8 cellular contexts compared by ENCODE assay signal in genomic region chr5:140175367-140176027, GRCh38. TPM values are rescaled to one million over a fixed set of nuclear protein-coding genes. Genes with fewer than 3 reads are reported as not detected.
DNase-seq lines count a peak whose midpoint lies in the region; ATAC-seq, FAIRE-seq and TF ChIP-seq lines count a peak whose summit lies in the region.

No MANE protein-coding gene starts in this region.

- POLR2A ChIA-PET in BJ (lab: Charles Lee) = interaction anchor here (0.5 kb wide), 1 partner anchor 203 kb away, joined by 5 read pairs; no protein-coding TSS in a partner anchor

- ATAC-seq in HG03354 (IDR thresholded peaks at IDR 0.05; ENCODE audit: poor library complexity, severe bottlenecking, unreplicated experiment) = peak; percentile 62

- TF ChIP-seq CTCF in BJ (IDR thresholded peaks at IDR 0.05; ENCODE audit: insufficient read depth, low read depth, low read length) = peak; percentile 38; the same call in 1 of the 2 replicates

- no peaks in the 10 kb centered on the region for H3K36me3 ChIP-seq in BJ (ENCODE audit: control insufficient read depth, insufficient read depth, low read length)
- no peaks in the 10 kb centered on the region for H3K36me3 ChIP-seq in NT2/D1 (ENCODE audit: insufficient read depth, insufficient read length, low read length)
- no peaks in the 10 kb centered on the region for H3K36me3 ChIP-seq in esophagus (ENCODE audit: control insufficient read depth in 2 of 2, insufficient read depth in 2 of 2, low read length in 1 of 2)
- H3K36me3 ChIP-seq in muscle layer of colon (ENCODE audit: insufficient read depth, low read length) = no peaks in the 10 kb centered on the region

- H3K9ac ChIP-seq in NT2/D1 (ENCODE audit: insufficient read length, low read depth) (peak overlapping the region; percentile 90), muscle layer of colon (ENCODE audit: low read length) (peak overlapping the region; percentile 87)

- WGBS in esophagus, 2 donors = 0% methylated on average over 31 to 58 of the region's 58 CpGs

- H3K27me3 ChIP-seq in BJ (ENCODE audit: control insufficient read depth, insufficient read depth, low read length) (no peaks in the 10 kb centered on the region), NT2/D1 (ENCODE audit: insufficient read depth, insufficient read length) (peaks cover 6% of the 10 kb centered on the region), esophagus (ENCODE audit: control insufficient read depth in 1 of 2, insufficient read depth in 2 of 2, low read length in 2 of 2) (no peaks in the 10 kb centered on the region), muscle layer of colon (ENCODE audit: control insufficient read depth in 1 of 2, insufficient read depth in 2 of 2, low read length in 2 of 2) (no peaks in the 10 kb centered on the region)

- H3K4me1 ChIP-seq in NT2/D1 (ENCODE audit: insufficient read depth, insufficient read length) (peaks cover 2% of the 10 kb centered on the region), esophagus (ENCODE audit: control insufficient read depth in 2 of 2, insufficient read depth in 2 of 2, low read length in 1 of 2) (no peaks in the 10 kb centered on the region), muscle layer of colon (ENCODE audit: insufficient read depth, low read length) (peaks cover 31% of the 10 kb centered on the region)

- DNase-seq in BJ (ENCODE audit: low read depth) (no peak), GM19239 (ENCODE audit: insufficient read length, low spot score) (peak; percentile 36), NT2/D1 (ENCODE audit: low read depth, low spot score) (peak; percentile 20)
- DNase-seq in activated T-cell treated with anti-CD3 and anti-CD28 coated beads, Interleukin-2, amount 50 U/mL, for 1 hour = peak; percentile 71
- peak; percentile 29 to 50 for DNase-seq in stimulated activated CD8-positive, alpha-beta memory T cell treated with anti-CD3 and anti-CD28 coated beads, Interleukin-7, amount 100 ng/mL, for 4 hours (ENCODE audit: low read depth in 2 of 2)

- H3K27ac ChIP-seq in esophagus (ENCODE audit: low read depth in 2 of 2, low read length in 1 of 2) (peak overlapping the region; percentile 87 to 94), muscle layer of colon (ENCODE audit: low read depth, low read length) (peak overlapping the region; percentile 93)

- H3K9me3 ChIP-seq in NT2/D1 (ENCODE audit: insufficient read depth, low read length) (no peaks in the 10 kb centered on the region), esophagus (ENCODE audit: control insufficient read depth in 2 of 2, insufficient read depth in 1 of 2, low read depth in 1 of 2, low read length in 1 of 2) (no peaks in the 10 kb centered on the region), muscle layer of colon (ENCODE audit: low read length) (no peaks in the 10 kb centered on the region)

- no peak for FAIRE-seq in GM19239 (lab: Jason Lieb, UNC)

- peak overlapping the region; percentile 95 for H3K4me3 ChIP-seq in BJ (ENCODE audit: low read depth, low read length)
- peak overlapping the region; percentile 78 for H3K4me3 ChIP-seq in NT2/D1 (ENCODE audit: insufficient read length, low read depth)
- peak overlapping the region; percentile 55 to 81 for H3K4me3 ChIP-seq in esophagus (ENCODE audit: low read depth in 1 of 2, low read length in 2 of 2)
- peak overlapping the region; percentile 66 to 95 for H3K4me3 ChIP-seq in muscle layer of colon (ENCODE audit: low read depth in 1 of 2, low read length in 2 of 2)

- CTCF ChIA-PET in BJ (lab: Yijun Ruan, JAX) = interaction anchor here (0.7 to 1.5 kb wide), 3 partner anchors 65 to 248 kb away, joined by 3 to 4 read pairs (median 4); no protein-coding TSS in a partner anchor

RNA-seq across cellular contexts. Expression of gene CYSTM1, which starts 0.5 kb away (rescaled TPM):
- polyA plus RNA-seq in BJ (2011; rRNA removed) (29.8 and 33.1 TPM in 2 replicates), esophagus (10 to 100 TPM in 1 of 2 donors, 1 to 10 TPM in 1; 6.7 to 13.4 TPM)
- 14.6 and 32.1 TPM in 2 replicates for polyA minus RNA-seq in BJ (2011; rRNA and poly(A)+ RNA removed)

RNA-seq across cellular contexts. Expression of gene IGIP, which starts 49.8 kb away (rescaled TPM):
- polyA plus RNA-seq in BJ (2011; rRNA removed) = 1.5 and 3.8 TPM in 2 replicates
- polyA minus RNA-seq in BJ (2011; rRNA and poly(A)+ RNA removed) = 7.1 and 9.0 TPM in 2 replicates
- polyA plus RNA-seq in esophagus = 1 to 10 TPM; 2.3 to 3.8 TPM
